Comparison of ENCODE assay signal across 9 cellular contexts in genomic region chr9:21974542-21975409, GRCh38. TPM values are rescaled to one million over a fixed set of nuclear protein-coding genes. Genes with fewer than 3 reads are reported as not detected.
DNase-seq lines count a peak whose midpoint lies in the region; ATAC-seq and TF ChIP-seq lines count a peak whose summit lies in the region.
"Had no signal": no experiment of that assay in that cellular context is flagged by ENCODE, and none has a peak within 500 bp of the region (broad histone marks: within the 10 kb centered on the region; RNA-seq: fewer than 3 reads in every experiment).

No MANE protein-coding gene starts in this region.

- H3K9me3 ChIP-seq in cardiac muscle cell (ENCODE audit: low read depth): no peaks in the 10 kb centered on the region
- H3K9me3 ChIP-seq in psoas muscle: no peaks in the 10 kb centered on the region

- ATAC-seq in HG02852 (IDR thresholded peaks at IDR 0.05; ENCODE audit: unreplicated experiment): peak; percentile 63
- peak; percentile 52 to 85 (median 65) for ATAC-seq in psoas muscle

- intact Hi-C loops in psoas muscle (cut with DNase I): loop anchor here in 1 of 2 donors (10.0 kb wide), 1 partner anchor 150 kb away; no protein-coding TSS in a partner anchor

- DNase-seq in NCI-H1436 (lab: John Stamatoyannopoulos, UW) (peak; percentile 79), NCI-H1436 treated with DMSO at 0.1 percent for 48 hours (lab: John Stamatoyannopoulos, UW) (no peak), NCI-H2227 (lab: John Stamatoyannopoulos, UW; ENCODE audit: unreplicated experiment) (peak; percentile 90), cardiac muscle cell (ENCODE audit: low read depth in 1 of 2, low spot score in 1 of 2) (peak; percentile 30 to 62), psoas muscle (peak; percentile 25 to 53), NOMO-1 treated with DMSO at 0.1 percent for 48 hours (lab: John Stamatoyannopoulos, UW; ENCODE audit: unreplicated experiment) (no peak)
- DNase-seq in activated T-cell treated with anti-CD3 and anti-CD28 coated beads, Interleukin-2, amount 50 U/mL, for 48 hours: peak; percentile 59 to 60

- 0 to 1% (median 1%) methylated on average over 59 to 64 of the region's 64 CpGs for WGBS in psoas muscle, 3 donors

- H3K36me3 ChIP-seq in cardiac muscle cell (no peaks in the 10 kb centered on the region), psoas muscle (ENCODE audit: insufficient read depth in 1 of 2, low read depth in 1 of 2) (no peaks in the 10 kb centered on the region)

- peak overlapping the region; percentile 40 for H3K4me3 ChIP-seq in cardiac muscle cell
- peak overlapping the region; percentile 63 for H3K4me3 ChIP-seq in psoas muscle

- H3K27me3 ChIP-seq in cardiac muscle cell: peaks cover 100% of the 10 kb centered on the region
- H3K27me3 ChIP-seq in psoas muscle (ENCODE audit: insufficient read depth in 3 of 3, low read length in 2 of 3): peaks cover 13 to 100% (median 41%) of the 10 kb centered on the region in 3 donors

- no peak for TF ChIP-seq CTCF in cardiac muscle cell (IDR thresholded peaks at IDR 0.05; ENCODE audit: low read depth, low read length)
- TF ChIP-seq CTCF in psoas muscle (IDR thresholded peaks at IDR 0.05): no peak

- no peaks in the 10 kb centered on the region for H3K4me1 ChIP-seq in cardiac muscle cell (ENCODE audit: low read depth)
- peaks cover 8% of the 10 kb centered on the region for H3K4me1 ChIP-seq in psoas muscle

- H3K27ac ChIP-seq in cardiac muscle cell (no peak overlapping the region), psoas muscle (no peak overlapping the region)
- H3K27ac ChIP-seq: 22Rv1 had no signal

RNA-seq across cellular contexts. Expression of gene CDKN2A, which starts 19.4 kb away (rescaled TPM):
- total RNA-seq in cardiac muscle cell (0.25 and 0.27 TPM in 2 replicates), psoas muscle (under 1 TPM in 2 of 4 donors, not detected in 2; 0.32 to 0.66 TPM)
- polyA plus RNA-seq in cardiac muscle cell (not detected in 2 replicates), psoas muscle (under 1 TPM in 1 of 3 donors, not detected in 2; 0.04 TPM)

RNA-seq across cellular contexts. Expression of gene CDKN2B-AS1, which starts 19.8 kb away (rescaled TPM):
- total RNA-seq in cardiac muscle cell (not detected in 2 replicates), psoas muscle (under 1 TPM in 1 of 4 donors, not detected in 3; 0.40 TPM)
- polyA plus RNA-seq in cardiac muscle cell (0.44 TPM in 1 of 2 replicates, not detected in the other), psoas muscle (not detected)

RNA-seq across cellular contexts. Expression of gene CDKN2B, which starts 34.3 kb away (rescaled TPM):
- total RNA-seq in cardiac muscle cell (1.8 and 2.5 TPM in 2 replicates), psoas muscle (10 to 100 TPM in 1 of 4 donors, 1 to 10 TPM in 3; 5.4 to 12.3 (median 8.3) TPM)
- polyA plus RNA-seq in cardiac muscle cell (0.21 and 0.81 TPM in 2 replicates), psoas muscle (10 to 100 TPM in 1 of 3 donors, 1 to 10 TPM in 2; 1.7 to 11.3 (median 5.5) TPM)

Comparison
In these comparisons a context has a peak if more than half of its experiments do, and no peak if none do; other contexts are left out.
1. DNase-seq: peak in NCI-H1436 (single experiment), NCI-H2227 (single experiment), activated T-cell treated with anti-CD3 and anti-CD28 coated beads, Interleukin-2, amount 50 U/mL, for 48 hours (2 of 2), cardiac muscle cell (2 of 2) and psoas muscle (2 of 2); none in NCI-H1436 treated with DMSO at 0.1 percent for 48 hours (single experiment) and NOMO-1 treated with DMSO at 0.1 percent for 48 hours (single experiment).